1 cellular context compared by ENCODE assay signal in genomic region chr3:50244813-50245212, GRCh38.
TF ChIP-seq lines count a peak whose summit lies in the region.
"Not testable (repeated sequence)": the region's sequence is repeated elsewhere in the genome, so short reads cannot be mapped to it uniquely, and the experiment has no call there.

No MANE protein-coding gene starts in this region.

TF ChIP-seq in K562, 482 proteins besides CTCF, POLR2A, EP300 and RAD21:
- TF ChIP-seq, protein P1, sequence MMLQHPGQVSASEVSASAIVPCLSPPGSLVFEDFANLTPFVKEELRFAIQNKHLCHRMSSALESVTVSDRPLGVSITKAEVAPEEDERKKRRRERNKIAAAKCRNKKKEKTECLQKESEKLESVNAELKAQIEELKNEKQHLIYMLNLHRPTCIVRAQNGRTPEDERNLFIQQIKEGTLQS (IDR thresholded peaks at IDR 0.05), result peak; percentile 29; the same call in 1 of the 2 replicates
- TF ChIP-seq, protein P1 (CRISPR knock-in tag; conservative IDR thresholded peaks at IDR 0.05), result not testable (repeated sequence)
- not testable (repeated sequence) for TF ChIP-seq CEBPG (CRISPR knock-in tag; IDR thresholded peaks at IDR 0.05)
- 0 out of 4 replicates have a peak, but pooled peaks of 1 of the 2 experiments have one; percentile 13 for TF ChIP-seq CEBPG (tag; conservative IDR thresholded peaks at IDR 0.05 in 1 of 2, IDR thresholded peaks at IDR 0.05 in 1 of 2)
